ENCODE assay signal across 8 cellular contexts in genomic region chr3:46947981-46948791, GRCh38. TPM values are rescaled to one million over a fixed set of nuclear protein-coding genes. Genes with fewer than 3 reads are reported as not detected.
A peak's percentile ranks its signal among the peaks of the same experiment; 100 is the strongest.
DNase-seq lines count a peak whose midpoint lies in the region; TF ChIP-seq lines count a peak whose summit lies in the region.

No MANE protein-coding gene starts in this region.

- TSS peak; percentile 55 for BruUV-seq in Calu3 (replicated peaks; lab: Mats Ljungman, UMichigan)
- BruUV-seq in A673 (replicated peaks; lab: Mats Ljungman, UMichigan) = no TSS peak

- DNase-seq in Calu3 = peak; percentile 84
- no peak for DNase-seq in RWPE1 (ENCODE audit: low spot score)
- DNase-seq in activated naive CD4-positive, alpha-beta T cell treated with Interleukin-2 at 50 U/mL for 16 hours = peak; percentile 75
- DNase-seq in iris pigment epithelial cell (ENCODE audit: low read depth) = peak; percentile 90
- peak; percentile 34 to 61 for DNase-seq in stimulated activated CD4-positive, alpha-beta T cell treated with anti-CD3 and anti-CD28 coated beads, Interleukin-4, amount 100 ng/mL, for 48 hours (ENCODE audit: low read depth in 2 of 2)
- DNase-seq in NCI-H2107 (lab: John Stamatoyannopoulos, UW) = no peak
- no peak for DNase-seq in C1 segment of cervical spinal cord (lab: John Stamatoyannopoulos, UW)
- DNase-seq in A673 (ENCODE audit: low spot score) = no peak

- no peaks in the 10 kb centered on the region for H3K36me3 ChIP-seq in A673 (ENCODE audit: insufficient read depth, low read length, poor library complexity, severe bottlenecking)

- H3K9me3 ChIP-seq in A673 (ENCODE audit: low read depth, low read length, poor library complexity, severe bottlenecking) = no peaks in the 10 kb centered on the region

- no peak overlapping the region for H3K4me3 ChIP-seq in A673 (ENCODE audit: low read depth, low read length, poor library complexity, severe bottlenecking)

- no peaks in the 10 kb centered on the region for H3K27me3 Mint-ChIP-seq in Calu3 (ENCODE audit: unreplicated experiment)

- peak overlapping the region; percentile 75 for H3K27ac ChIP-seq in RWPE1
- H3K27ac ChIP-seq in A673 (ENCODE audit: low read depth, low read length, poor library complexity, severe bottlenecking) = no peak overlapping the region

- H3K4me3 Mint-ChIP-seq in Calu3 (ENCODE audit: low read depth, unreplicated experiment) = peak overlapping the region; percentile 31

- no peaks in the 10 kb centered on the region for H3K4me1 ChIP-seq in A673 (ENCODE audit: insufficient read depth, low read length, poor library complexity, severe bottlenecking)

- H3K9me3 Mint-ChIP-seq in Calu3 (ENCODE audit: low read depth, unreplicated experiment) = no peaks in the 10 kb centered on the region

- peaks cover 75% of the 10 kb centered on the region for H3K4me1 Mint-ChIP-seq in Calu3 (ENCODE audit: low read depth, unreplicated experiment)

- CTCF ChIA-PET in Calu3 (lab: Charles Lee) (interaction anchor here (1.1 to 2.2 kb wide), 5 partner anchors 13 to 39 kb away, joined by 3 to 7 read pairs (median 6); partner anchors contain the start of genes CCDC12 and NBEAL2), RWPE1 (lab: Yijun Ruan, JAX) (interaction anchor here (0.6 kb wide), 1 partner anchor 10 kb away, joined by 3 read pairs; no protein-coding TSS in a partner anchor), A673 (lab: Charles Lee) (no interaction called here)

- intact Hi-C loops in Calu3 (cut with micrococcal nuclease; ENCODE audit: unreplicated experiment) (no loop called here), A673 (cut with micrococcal nuclease; ENCODE audit: unreplicated experiment) (no loop called here)

- no peaks in the 10 kb centered on the region for H3K27me3 ChIP-seq in A673 (replicated peaks; ENCODE audit: insufficient read depth, low read depth, low read length, poor library complexity)

- POLR2A ChIA-PET in RWPE1 (lab: Yijun Ruan, JAX; ENCODE audit: low non-redundant PET) (no interaction called here), A673 (lab: Charles Lee; ENCODE audit: low non-redundant PET) (no interaction called here)

- TF ChIP-seq CTCF in Calu3 (IDR thresholded peaks at IDR 0.05; ENCODE audit: unreplicated experiment) = no peak
- no peak for TF ChIP-seq CTCF in RWPE1 (conservative IDR thresholded peaks at IDR 0.05; ENCODE audit: low read depth)
- no peak for TF ChIP-seq CTCF in A673 (conservative IDR thresholded peaks at IDR 0.05; ENCODE audit: low read depth, low read length)

- H3K27ac Mint-ChIP-seq in Calu3 (ENCODE audit: unreplicated experiment) = peak overlapping the region; percentile 97

- peaks cover 59% of the 10 kb centered on the region for H3K36me3 Mint-ChIP-seq in Calu3 (ENCODE audit: insufficient read depth, unreplicated experiment)

RNA-seq across cellular contexts. Expression of gene CCDC12, which starts 28.4 kb away (rescaled TPM):
- total RNA-seq in Calu3 (2022) = 47.3 and 47.5 TPM in 2 replicates
- total RNA-seq in A673 (2021) = 28.2 and 31.3 TPM in 2 replicates

RNA-seq across cellular contexts. Expression of gene NBEAL2, which starts 31.3 kb away (rescaled TPM):
- total RNA-seq in Calu3 (2022) (115 and 143 TPM in 2 replicates), A673 (2021) (15.7 and 17.8 TPM in 2 replicates)

Comparison
In these comparisons a context has a peak if more than half of its experiments do, and no peak if none do; other contexts are left out.
1. DNase-seq: peak in Calu3 (single experiment), activated naive CD4-positive, alpha-beta T cell treated with Interleukin-2 at 50 U/mL for 16 hours (single experiment), iris pigment epithelial cell (single experiment) and stimulated activated CD4-positive, alpha-beta T cell treated with anti-CD3 and anti-CD28 coated beads, Interleukin-4, amount 100 ng/mL, for 48 hours (2 of 2); none in RWPE1 (single experiment), NCI-H2107 (single experiment), C1 segment of cervical spinal cord (0 of 14) and A673 (single experiment).